ENCODE assay signal across 24 cellular contexts in the genomic region with DNA sequence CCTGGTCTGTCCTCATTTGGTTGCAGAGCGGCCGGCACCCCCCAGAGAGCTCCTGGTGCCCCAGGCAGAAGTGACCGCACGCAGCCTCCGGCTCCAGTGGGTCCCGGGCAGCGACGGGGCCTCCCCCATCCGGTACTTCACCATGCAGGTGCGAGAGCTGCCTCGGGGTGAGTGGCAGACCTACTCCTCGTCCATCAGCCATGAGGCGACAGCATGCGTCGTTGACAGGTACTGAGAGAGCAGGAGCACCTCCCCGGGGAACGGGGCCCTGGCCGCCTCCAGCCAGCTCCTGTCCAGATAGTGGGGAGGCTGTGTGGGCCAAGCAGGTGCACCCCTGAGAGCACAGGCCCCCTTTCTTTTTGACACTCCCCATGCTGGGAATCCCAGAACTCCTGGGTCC.
DNase-seq lines count a peak whose midpoint lies in the region; ATAC-seq, FAIRE-seq and TF ChIP-seq lines count a peak whose summit lies in the region.
"Had no signal": no experiment of that assay in that cellular context is flagged by ENCODE, and none has a peak within 500 bp of the region (broad histone marks: within the 10 kb centered on the region; RNA-seq: fewer than 3 reads in every experiment).

No MANE protein-coding gene starts in this region.

- TF ChIP-seq RAD21 in IMR-90 (IDR thresholded peaks at IDR 0.05; ENCODE audit: low read length) = no peak
- TF ChIP-seq RAD21 in H1 (IDR thresholded peaks at IDR 0.05 in 1 of 2, conservative IDR thresholded peaks at IDR 0.05 in 1 of 2; ENCODE audit: low read depth in 2 of 2, low read length in 2 of 2) = no peak

- H3K4me1 ChIP-seq in IMR-90 (ENCODE audit: control insufficient read depth, insufficient read depth, low read length) (no peaks in the 10 kb centered on the region; the same call in 1 of the 2 replicates), H1 (replicated peaks in 1 of 4; ENCODE audit: control insufficient read depth in 3 of 4, insufficient read depth in 4 of 4, low read length in 3 of 4) (peaks cover 0 to 13% (median 10%) of the 10 kb centered on the region in 4 experiments; a peak in 6 of 7 replicates), neuronal stem cell (ENCODE audit: control insufficient read depth in 2 of 2, insufficient read depth in 1 of 2, low read depth in 1 of 2, low read length in 2 of 2) (peaks cover 13 to 19% of the 10 kb centered on the region in 2 donors)
- H3K4me1 ChIP-seq: A549, Caco-2 had no signal

- H3K9me1 ChIP-seq in IMR-90 (ENCODE audit: insufficient read depth, low read length) = no peaks in the 10 kb centered on the region

- H4K20me1 ChIP-seq in IMR-90 (ENCODE audit: insufficient read depth, low read length) (no peaks in the 10 kb centered on the region), H1 (replicated peaks in 1 of 2; ENCODE audit: control insufficient read depth in 1 of 2, insufficient read depth in 2 of 2, low read length in 2 of 2) (no peaks in the 10 kb centered on the region)

- H3K9me3 ChIP-seq in IMR-90 (ENCODE audit: control insufficient read depth, insufficient read depth, low read length) (no peaks in the 10 kb centered on the region; the same call in 1 of the 2 replicates), H1 (ENCODE audit: insufficient read depth in 2 of 2, low read depth in 1 of 2, low read length in 1 of 2) (no peaks in the 10 kb centered on the region), neuronal stem cell (replicated peaks in 1 of 2; ENCODE audit: control insufficient read depth in 2 of 2, insufficient read depth in 1 of 2, low read depth in 1 of 2, low read length in 2 of 2) (no peaks in the 10 kb centered on the region)
- H3K9me3 ChIP-seq: A549; BLaER1 treated with 17β-estradiol and CSF1 and Interleukin-3, amounts not matched to agents 10 nM and 100 nM; Caco-2 had no signal

- H3K23ac ChIP-seq in IMR-90 (ENCODE audit: low read depth, low read length) (no peak overlapping the region), H1 (ENCODE audit: insufficient read length) (no peak overlapping the region), neuronal stem cell (ENCODE audit: low read depth, low read length, poor library complexity) (peak overlapping the region; percentile 75)

- no peak overlapping the region for H3K9ac ChIP-seq in IMR-90 (ENCODE audit: low read depth, low read length)
- no peak overlapping the region for H3K9ac ChIP-seq in H1 (replicated peaks in 1 of 4; ENCODE audit: extremely low read depth in 1 of 4, low read depth in 3 of 4, low read length in 3 of 4)
- no peak overlapping the region for H3K9ac ChIP-seq in neuronal stem cell (ENCODE audit: low read depth, low read length, poor library complexity)
- H3K9ac ChIP-seq: BLaER1 treated with 17β-estradiol and CSF1 and Interleukin-3, amounts not matched to agents 10 nM and 100 nM had no signal

- no peak overlapping the region for H3K4me2 ChIP-seq in IMR-90 (ENCODE audit: low read depth, low read length)
- no peak overlapping the region for H3K4me2 ChIP-seq in H1 (ENCODE audit: insufficient read depth in 1 of 2, low read depth in 2 of 2, low read length in 2 of 2)
- no peak overlapping the region for H3K4me2 ChIP-seq in neuronal stem cell (ENCODE audit: insufficient read depth, low read length, poor library complexity, severe bottlenecking)
- H3K4me2 ChIP-seq: A549; BLaER1 treated with 17β-estradiol and CSF1 and Interleukin-3, amounts not matched to agents 10 nM and 100 nM had no signal

- intact Hi-C loops in IMR-90 (cut with micrococcal nuclease) = no loop called here

- ATAC-seq in IMR-90 (ENCODE audit: low read depth) = no peak
- ATAC-seq in GM19395 (IDR thresholded peaks at IDR 0.05; ENCODE audit: unreplicated experiment) = no peak
- no peak for ATAC-seq in natural killer cell treated with Interleukin-12 subunit alpha and Interleukin-12 subunit beta and Interleukin-15 and Interleukin-18, amount 100 ng/mL, for 72 hours
- ATAC-seq in HG03469 (IDR thresholded peaks at IDR 0.05; ENCODE audit: unreplicated experiment) = no peak
- ATAC-seq: A549; CD8-positive, alpha-beta T cell; GM12878 had no signal

- H2BK20ac ChIP-seq in IMR-90 (ENCODE audit: low read depth, low read length) (no peak overlapping the region), H1 (ENCODE audit: low read length) (no peak overlapping the region)

- POLR2A ChIA-PET in IMR-90 (lab: Charles Lee; ENCODE audit: unreplicated experiment) (no interaction called here), H1 (lab: Charles Lee; ENCODE audit: partially characterized antibody) (interaction anchor here (0.6 to 1.2 kb wide), 3 partner anchors 8 to 457 kb away, joined by 3 to 4 read pairs (median 3); no protein-coding TSS in a partner anchor)

- H3K36me3 Mint-ChIP-seq in natural killer cell treated with Interleukin-12 subunit alpha and Interleukin-12 subunit beta and Interleukin-15 and Interleukin-18, amount 100 ng/mL, for 72 hours = no peaks in the 10 kb centered on the region
- H3K36me3 Mint-ChIP-seq: CD8-positive, alpha-beta T cell had no signal

- no peak overlapping the region for H2BK12ac ChIP-seq in H1 (ENCODE audit: low read depth, low read length)
- no peak overlapping the region for H2BK12ac ChIP-seq in neuronal stem cell (ENCODE audit: low read length)

- peaks cover 0 to 10% of the 10 kb centered on the region in 2 donors for H3K4me1 Mint-ChIP-seq in natural killer cell treated with Interleukin-12 subunit alpha and Interleukin-12 subunit beta and Interleukin-15 and Interleukin-18, amount 100 ng/mL, for 72 hours (ENCODE audit: low read depth in 2 of 2)
- H3K4me1 Mint-ChIP-seq: B cell had no signal

- H4K8ac ChIP-seq in IMR-90 (ENCODE audit: low read depth in 2 of 2, low read length in 2 of 2) (no peak overlapping the region), H1 (ENCODE audit: extremely low read depth, insufficient read depth, low read length) (0 out of 2 replicates have a peak overlapping the region, but pooled peaks have one; percentile 40), neuronal stem cell (ENCODE audit: low read depth, low read length) (no peak overlapping the region)

- no peaks in the 10 kb centered on the region for H3K23me2 ChIP-seq in H1 (ENCODE audit: low read depth, low read length)

- H2AK9ac ChIP-seq in IMR-90 (replicated peaks; ENCODE audit: low read depth, low read length, poor library complexity) = peak overlapping the region; percentile 16

- dilution Hi-C loops in IMR-90 (cut with HindIII; ENCODE audit: low sequenced_read_pairs, unreplicated experiment) = no loop called here

- no peak overlapping the region for H3K27ac ChIP-seq in IMR-90 (ENCODE audit: insufficient read depth, low read length)
- no peak overlapping the region for H3K27ac ChIP-seq in H1 (ENCODE audit: low read depth, low read length)
- H3K27ac ChIP-seq in neuronal stem cell (replicated peaks; ENCODE audit: low read length) = no peak overlapping the region
- H3K27ac ChIP-seq: 22Rv1; A549; BLaER1 treated with 17β-estradiol and CSF1 and Interleukin-3, amounts not matched to agents 10 nM and 100 nM; C4-2B had no signal

- DNase-seq in ELF-1 (ENCODE audit: low read depth, low spot score) = peak; percentile 32
- no peak for DNase-seq in IMR-90
- DNase-seq in H1 (ENCODE audit: low read depth in 1 of 2, low spot score in 2 of 2) = no peak
- DNase-seq in neuronal stem cell (ENCODE audit: low spot score) = no peak
- no peak for DNase-seq in frontal cortex (ENCODE audit: low spot score in 2 of 2)
- no peak for DNase-seq in natural killer cell treated with Interleukin-12 subunit alpha and Interleukin-12 subunit beta and Interleukin-15 and Interleukin-18, amount 100 ng/mL, for 72 hours (ENCODE audit: low spot score)
- DNase-seq: AML-193; Caco-2; Calu3; CD4-positive, alpha-beta T cell; CD8-positive, alpha-beta T cell; DMS79 treated with DMSO at 0.1 percent for 48 hours; GDM1 had no signal

- no peak for TF ChIP-seq POLR2A in IMR-90 (IDR thresholded peaks at IDR 0.05; ENCODE audit: low read depth, low read length)
- no peak for TF ChIP-seq POLR2A in H1 (IDR thresholded peaks at IDR 0.05; ENCODE audit: control extremely low read depth in 1 of 2, low read depth in 2 of 2, low read length in 2 of 2)

- H3K4me3 ChIP-seq in IMR-90 (ENCODE audit: insufficient read depth, low read depth, low read length) = no peak overlapping the region
- H3K4me3 ChIP-seq in H1 (ENCODE audit: extremely low read depth in 1 of 4, insufficient read depth in 2 of 4, low read depth in 3 of 4, low read length in 4 of 4) = no peak overlapping the region
- no peak overlapping the region for H3K4me3 ChIP-seq in neuronal stem cell (ENCODE audit: low read length in 2 of 2)
- H3K4me3 ChIP-seq: A549; BLaER1 treated with 17β-estradiol and CSF1 and Interleukin-3, amounts not matched to agents 10 nM and 100 nM; GM12878 had no signal

- CTCF ChIA-PET in IMR-90 (lab: Yijun Ruan, JAX) (no interaction called here), H1 (lab: Charles Lee; ENCODE audit: partially characterized antibody) (interaction anchor here (1.2 to 3.8 kb wide), 6 partner anchors 10 to 46 kb away, joined by 3 to 13 read pairs (median 4); no protein-coding TSS in a partner anchor)

- TF ChIP-seq CTCF in IMR-90 (conservative IDR thresholded peaks at IDR 0.05; ENCODE audit: low read depth, low read length) (no peak), H1 (IDR thresholded peaks at IDR 0.05; ENCODE audit: control extremely low read depth in 1 of 3, insufficient read depth in 1 of 3, low read depth in 1 of 3, low read length in 3 of 3) (no peak)

- no peaks in the 10 kb centered on the region for H3K79me2 ChIP-seq in H1 (ENCODE audit: control insufficient read depth in 1 of 2, insufficient read depth in 2 of 2, low read length in 2 of 2)

- BruUV-seq in IMR-90 (replicated peaks; lab: Mats Ljungman, UMichigan) = no TSS peak

- H4K5ac ChIP-seq in IMR-90 (ENCODE audit: low read depth, low read length) (no peak overlapping the region), H1 (ENCODE audit: insufficient read length, low read depth, low read length) (no peak overlapping the region)

- H3K27me3 Mint-ChIP-seq in natural killer cell treated with Interleukin-12 subunit alpha and Interleukin-12 subunit beta and Interleukin-15 and Interleukin-18, amount 100 ng/mL, for 72 hours = peaks cover 8 to 13% of the 10 kb centered on the region in 2 donors

- no peak overlapping the region for H2BK120ac ChIP-seq in IMR-90 (ENCODE audit: low read depth, low read length)
- H2BK120ac ChIP-seq in H1 (replicated peaks; ENCODE audit: low read depth, low read length) = no peak overlapping the region
- peak overlapping the region; percentile 88 for H2BK120ac ChIP-seq in neuronal stem cell (ENCODE audit: low read depth, low read length)

- no peak overlapping the region for H3K27ac Mint-ChIP-seq in natural killer cell treated with Interleukin-12 subunit alpha and Interleukin-12 subunit beta and Interleukin-15 and Interleukin-18, amount 100 ng/mL, for 72 hours
- H3K27ac Mint-ChIP-seq: B cell; CD4-positive, alpha-beta T cell; CD8-positive, alpha-beta T cell had no signal

- FAIRE-seq in H1 (lab: Jason Lieb, UNC) = no peak
- no peak for FAIRE-seq in frontal cortex (lab: Jason Lieb, UNC)
- FAIRE-seq: A549, D721Med, GM12878, GM12892, GM18507 had no signal

- H3K4me3 Mint-ChIP-seq in natural killer cell treated with Interleukin-12 subunit alpha and Interleukin-12 subunit beta and Interleukin-15 and Interleukin-18, amount 100 ng/mL, for 72 hours = no peak overlapping the region
- H3K4me3 Mint-ChIP-seq: B cell; CD4-positive, alpha-beta T cell; CD8-positive, alpha-beta T cell had no signal

- H3K36me3 ChIP-seq in IMR-90 (ENCODE audit: control insufficient read depth, insufficient read depth, low read length) (no peaks in the 10 kb centered on the region), H1 (ENCODE audit: control insufficient read depth in 2 of 4, insufficient read depth in 4 of 4, low read length in 3 of 4) (no peaks in the 10 kb centered on the region), neuronal stem cell (replicated peaks in 1 of 2; ENCODE audit: control insufficient read depth in 2 of 2, insufficient read depth in 2 of 2, low read length in 2 of 2) (no peaks in the 10 kb centered on the region)
- H3K36me3 ChIP-seq: BLaER1 treated with 17β-estradiol and CSF1 and Interleukin-3, amounts not matched to agents 10 nM and 100 nM had no signal

- H4K91ac ChIP-seq in IMR-90 (ENCODE audit: insufficient read depth, low read depth, low read length) = no peak overlapping the region
- no peak overlapping the region for H4K91ac ChIP-seq in H1 (replicated peaks; ENCODE audit: insufficient read length, low read length)
- H4K91ac ChIP-seq in neuronal stem cell (ENCODE audit: low read depth, low read length, poor library complexity) = no peak overlapping the region

- TF ChIP-seq EP300 in H1 (IDR thresholded peaks at IDR 0.05; ENCODE audit: borderline replicate concordance in 1 of 2, low read depth in 2 of 2, low read length in 2 of 2) = no peak

- WGBS in IMR-90 (ENCODE audit: extremely low coverage in 2 of 2, insufficient read length in 1 of 2), 2 experiments = 81% methylated on average over 4 of the region's 18 CpGs; no CpG with 5 or more reads in 1 of the 2 experiments
- WGBS in H1 (ENCODE audit: extremely low coverage in 1 of 2, insufficient coverage in 1 of 2, insufficient read length in 1 of 2, insufficient replicate concordance in 2 of 2, low coverage in 1 of 2, low lambda C conversion rate in 2 of 2, missing lambda C conversion rate in 1 of 2), 2 experiments = 90% methylated on average over 15 of the region's 18 CpGs; no CpG with 5 or more reads in 1 of the 2 experiments
- no CpG with 5 or more reads among the region's 18 CpGs for WGBS in neuronal stem cell (ENCODE audit: extremely low coverage in 2 of 2, insufficient read length in 2 of 2, insufficient replicate concordance in 1 of 2), 2 donors

- no peak overlapping the region for H3K56ac ChIP-seq in IMR-90 (ENCODE audit: extremely low read depth, insufficient read depth, low read length)
- no peak overlapping the region for H3K56ac ChIP-seq in H1 (replicated peaks; ENCODE audit: insufficient read length, low read depth, low read length)

- H3K79me1 ChIP-seq in IMR-90 (ENCODE audit: low read depth in 1 of 2, low read length in 2 of 2) (no peaks in the 10 kb centered on the region), H1 (ENCODE audit: low read depth, low read length) (no peaks in the 10 kb centered on the region), neuronal stem cell (ENCODE audit: low read depth, low read length) (no peaks in the 10 kb centered on the region)

- H2BK15ac ChIP-seq in IMR-90 (ENCODE audit: low read depth, low read length) (no peak overlapping the region), H1 (ENCODE audit: low read length) (no peak overlapping the region), neuronal stem cell (ENCODE audit: low read length) (no peak overlapping the region)

- H2BK5ac ChIP-seq in IMR-90 (ENCODE audit: low read depth, low read length, poor library complexity, severe bottlenecking) (no peak overlapping the region), H1 (ENCODE audit: low read depth, low read length) (no peak overlapping the region), neuronal stem cell (ENCODE audit: low read length) (no peak overlapping the region)

- H3K9me3 Mint-ChIP-seq in natural killer cell treated with Interleukin-12 subunit alpha and Interleukin-12 subunit beta and Interleukin-15 and Interleukin-18, amount 100 ng/mL, for 72 hours = no peaks in the 10 kb centered on the region
- H3K9me3 Mint-ChIP-seq: CD4-positive, alpha-beta T cell; CD8-positive, alpha-beta T cell had no signal

- H3K4ac ChIP-seq in IMR-90 (ENCODE audit: low read depth, low read length) = no peak overlapping the region
- no peak overlapping the region for H3K4ac ChIP-seq in H1 (replicated peaks; ENCODE audit: insufficient read length, low read depth, low read length)
- H3K4ac ChIP-seq in neuronal stem cell (ENCODE audit: low read length) = peak overlapping the region; percentile 17

- H3K14ac ChIP-seq in IMR-90 (replicated peaks; ENCODE audit: low read depth, low read length) (no peak overlapping the region), H1 (ENCODE audit: insufficient read length) (no peak overlapping the region), neuronal stem cell (ENCODE audit: low read length) (no peak overlapping the region)

- H3K18ac ChIP-seq in IMR-90 (ENCODE audit: low read depth, low read length) (no peak overlapping the region), H1 (ENCODE audit: extremely low read depth, low read length) (no peak overlapping the region), neuronal stem cell (ENCODE audit: low read length) (peak overlapping the region; percentile 24)

- no peaks in the 10 kb centered on the region for H3K27me3 ChIP-seq in IMR-90 (ENCODE audit: control insufficient read depth, insufficient read depth, low read length)
- no peaks in the 10 kb centered on the region for H3K27me3 ChIP-seq in H1 (replicated peaks in 1 of 4; ENCODE audit: control insufficient read depth in 3 of 4, extremely low read depth in 1 of 4, insufficient read depth in 3 of 4, low read length in 3 of 4)
- no peaks in the 10 kb centered on the region for H3K27me3 ChIP-seq in neuronal stem cell (ENCODE audit: control insufficient read depth in 3 of 3, insufficient read depth in 3 of 3, low read depth in 1 of 3, low read length in 3 of 3)

- H2AK5ac ChIP-seq in IMR-90 (ENCODE audit: low read depth, low read length) = no peak overlapping the region
- no peak overlapping the region for H2AK5ac ChIP-seq in H1 (ENCODE audit: low read depth, low read length)
- peak overlapping the region; percentile 53 for H2AK5ac ChIP-seq in neuronal stem cell (ENCODE audit: low read depth, low read length)

- no peak overlapping the region for H2AFZ ChIP-seq in IMR-90 (replicated peaks; ENCODE audit: low read length, poor library complexity)
- H2AFZ ChIP-seq in H1 (ENCODE audit: low read length) = no peak overlapping the region
- no peak overlapping the region for H2AFZ ChIP-seq in neuronal stem cell (ENCODE audit: low read length)

- in situ Hi-C loops in IMR-90 (cut with MboI; ENCODE audit: low sequenced_read_pairs) = no loop called here
